Comparison of ENCODE assay signal across 19 cellular contexts in the genomic region with DNA sequence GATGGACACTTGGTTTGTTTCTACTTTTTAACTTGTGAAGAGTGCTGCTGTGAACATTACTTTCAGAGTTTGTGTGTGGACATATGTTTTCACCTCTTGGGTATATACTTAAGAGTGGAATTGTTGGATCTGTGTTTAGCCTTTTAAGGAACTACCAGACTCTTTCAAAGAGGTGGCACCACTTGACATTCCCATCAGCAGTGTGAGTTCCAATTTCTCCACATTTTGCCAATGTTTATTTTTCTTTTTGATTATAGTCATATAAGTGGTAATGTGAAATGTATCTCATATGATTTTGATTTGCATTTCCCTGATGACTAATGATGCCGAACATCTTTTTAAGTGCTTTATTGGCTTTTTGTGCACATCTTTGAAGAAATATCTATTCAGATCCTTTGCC.
"Had no signal": no experiment of that assay in that cellular context is flagged by ENCODE, and none has a peak within 500 bp of the region (broad histone marks: within the 10 kb centered on the region; RNA-seq: fewer than 3 reads in every experiment).

No MANE protein-coding gene starts in this region.

- H3K4me1 ChIP-seq: breast epithelium, parathyroid adenoma had no signal

- H3K9me3 Mint-ChIP-seq: memory B cell had no signal

- H3K4me3 Mint-ChIP-seq: activated B cell treated with CpG ODN at 0.5 μM for 24 hours; activated CD4-positive, alpha-beta T cell treated with anti-CD3 and anti-CD28 coated beads, Interleukin-2, amount 10 ng/mL, durations not matched to agents 7 days and 5 days; activated naive CD8-positive, alpha-beta T cell treated with anti-CD3 and anti-CD28 coated beads for 36 hours; dendritic cell treated with granulocyte-macrophage colony-stimulating factor and Interleukin-4, amounts not matched to agents 40 ng/mL and 50 ng/mL, for 4 days; memory B cell; naive thymus-derived CD4-positive, alpha-beta T cell; stimulated activated naive CD8-positive, alpha-beta T cell treated with anti-CD3 and anti-CD28 coated beads, Interleukin-15, Interleukin-2, amounts not matched to agents 100 ng/mL and 50 ng/mL, for 24 hours; T-helper 2 cell treated with Interferon-gamma antibody and Interleukin-4, amounts not matched to agents 5 μg/mL and 100 μg/mL, for 36 hours; type B pancreatic cell had no signal

- H3K27me3 Mint-ChIP-seq: activated B cell treated with CpG ODN at 0.5 μM for 24 hours; activated CD4-positive, alpha-beta T cell treated with anti-CD3 and anti-CD28 coated beads, Interleukin-2, amount 10 ng/mL, durations not matched to agents 7 days and 5 days; activated naive CD8-positive, alpha-beta T cell treated with anti-CD3 and anti-CD28 coated beads for 36 hours; dendritic cell treated with granulocyte-macrophage colony-stimulating factor and Interleukin-4, amounts not matched to agents 40 ng/mL and 50 ng/mL, for 4 days; memory B cell; naive thymus-derived CD4-positive, alpha-beta T cell; stimulated activated naive CD8-positive, alpha-beta T cell treated with anti-CD3 and anti-CD28 coated beads, Interleukin-15, Interleukin-2, amounts not matched to agents 100 ng/mL and 50 ng/mL, for 24 hours; type B pancreatic cell had no signal

- H3K27ac ChIP-seq: breast epithelium, left ventricle myocardium inferior, parathyroid adenoma, sigmoid colon, spleen had no signal

- H3K27me3 ChIP-seq: breast epithelium, sigmoid colon, spleen had no signal

- H3K27ac Mint-ChIP-seq: activated B cell treated with CpG ODN at 0.5 μM for 24 hours; activated CD4-positive, alpha-beta T cell treated with anti-CD3 and anti-CD28 coated beads, Interleukin-2, amount 10 ng/mL, durations not matched to agents 7 days and 5 days; activated naive CD8-positive, alpha-beta T cell treated with anti-CD3 and anti-CD28 coated beads for 36 hours; dendritic cell treated with granulocyte-macrophage colony-stimulating factor and Interleukin-4, amounts not matched to agents 40 ng/mL and 50 ng/mL, for 4 days; stimulated activated naive CD8-positive, alpha-beta T cell treated with anti-CD3 and anti-CD28 coated beads, Interleukin-15, Interleukin-2, amounts not matched to agents 100 ng/mL and 50 ng/mL, for 24 hours; T-helper 2 cell treated with Interferon-gamma antibody and Interleukin-4, amounts not matched to agents 5 μg/mL and 100 μg/mL, for 36 hours; type B pancreatic cell had no signal

- H3K36me3 ChIP-seq: sigmoid colon had no signal

- FAIRE-seq: kidney had no signal

- H2AFZ ChIP-seq: parathyroid adenoma had no signal

- DNase-seq: activated B cell treated with CpG ODN at 0.5 μM for 24 hours; activated CD4-positive, alpha-beta T cell treated with anti-CD3 and anti-CD28 coated beads, Interleukin-2, amount 10 ng/mL, durations not matched to agents 7 days and 5 days; activated CD8-positive, alpha-beta memory T cell treated with anti-CD3 and anti-CD28 coated beads for 24 hours; activated naive CD8-positive, alpha-beta T cell treated with anti-CD3 and anti-CD28 coated beads for 36 hours; effector memory CD4-positive, alpha-beta T cell; hypothalamus; kidney; left ventricle myocardium inferior; mucosa of descending colon; naive thymus-derived CD4-positive, alpha-beta T cell; sigmoid colon; spleen had no signal

- H3K9me3 ChIP-seq: breast epithelium, left ventricle myocardium inferior, mucosa of descending colon, sigmoid colon, spleen had no signal

- H3K4me3 ChIP-seq: breast epithelium, left ventricle myocardium inferior, mucosa of descending colon, sigmoid colon, spleen had no signal

- H3K9ac ChIP-seq: parathyroid adenoma had no signal

- ATAC-seq: mucosa of descending colon; naive thymus-derived CD4-positive, alpha-beta T cell had no signal

- H3K4me1 Mint-ChIP-seq: activated CD4-positive, alpha-beta T cell treated with anti-CD3 and anti-CD28 coated beads, Interleukin-2, amount 10 ng/mL, durations not matched to agents 7 days and 5 days had no signal
